8 cellular contexts compared by ENCODE assay signal in genomic region chr2:27771202-27771547, GRCh38. TPM values are rescaled to one million over a fixed set of nuclear protein-coding genes. Genes with fewer than 3 reads are reported as not detected.
DNase-seq lines count a peak whose midpoint lies in the region; ATAC-seq and TF ChIP-seq lines count a peak whose summit lies in the region.

No MANE protein-coding gene starts in this region.

- H3K9me3 ChIP-seq in tibial artery, result no peaks in the 10 kb centered on the region

- H3K4me3 ChIP-seq in GM12865 (ENCODE audit: low read depth, low read length) (peak overlapping the region; percentile 94), tibial artery (peak overlapping the region; percentile 65 to 72)

- H3K27ac Mint-ChIP-seq in activated T-helper 2 cell treated with anti-CD3 and anti-CD28 coated beads, Interferon-gamma antibody, Interleukin-2, Interleukin-4, amounts not matched to agents 10 μg/mL and 5 μg/mL and 100 μg/mL, durations not matched to agents 14 hours and 24 hours and 36 hours, result peak overlapping the region; percentile 92

- peaks cover 31% of the 10 kb centered on the region for H3K4me1 Mint-ChIP-seq in activated T-helper 2 cell treated with anti-CD3 and anti-CD28 coated beads, Interferon-gamma antibody, Interleukin-2, Interleukin-4, amounts not matched to agents 10 μg/mL and 5 μg/mL and 100 μg/mL, durations not matched to agents 14 hours and 24 hours and 36 hours (ENCODE audit: low read depth)

- H3K36me3 Mint-ChIP-seq in activated T-helper 2 cell treated with anti-CD3 and anti-CD28 coated beads, Interferon-gamma antibody, Interleukin-2, Interleukin-4, amounts not matched to agents 10 μg/mL and 5 μg/mL and 100 μg/mL, durations not matched to agents 14 hours and 24 hours and 36 hours (ENCODE audit: low read depth), result peaks cover 33% of the 10 kb centered on the region

- H3K27ac ChIP-seq in tibial artery, result peak overlapping the region; percentile 87

- H3K27me3 Mint-ChIP-seq in activated T-helper 2 cell treated with anti-CD3 and anti-CD28 coated beads, Interferon-gamma antibody, Interleukin-2, Interleukin-4, amounts not matched to agents 10 μg/mL and 5 μg/mL and 100 μg/mL, durations not matched to agents 14 hours and 24 hours and 36 hours (ENCODE audit: low read depth), result peaks cover 2% of the 10 kb centered on the region

- H3K36me3 ChIP-seq in tibial artery, result peaks cover 0 to 14% (median 8%) of the 10 kb centered on the region in 3 donors

- no peak for DNase-seq in GM12865 (ENCODE audit: low read depth)
- DNase-seq in activated T-helper 2 cell treated with anti-CD3 and anti-CD28 coated beads, Interferon-gamma antibody, Interleukin-2, Interleukin-4, amounts not matched to agents 10 μg/mL and 5 μg/mL and 100 μg/mL, durations not matched to agents 14 hours and 24 hours and 36 hours (ENCODE audit: low spot score), result no peak
- DNase-seq in left colon, result no peak
- DNase-seq in tibial artery, result no peak
- DNase-seq in D341Med (ENCODE audit: low spot score), result no peak
- no peak for DNase-seq in cerebellar nuclear complex (lab: John Stamatoyannopoulos, UW)
- DNase-seq in NCI-H2081 treated with DMSO at 0.1 percent for 48 hours (lab: John Stamatoyannopoulos, UW), result no peak

- H3K4me3 Mint-ChIP-seq in activated T-helper 2 cell treated with anti-CD3 and anti-CD28 coated beads, Interferon-gamma antibody, Interleukin-2, Interleukin-4, amounts not matched to agents 10 μg/mL and 5 μg/mL and 100 μg/mL, durations not matched to agents 14 hours and 24 hours and 36 hours (ENCODE audit: low read depth), result peak overlapping the region; percentile 95

- TF ChIP-seq CTCF in GM12865 (IDR thresholded peaks at IDR 0.05; ENCODE audit: insufficient read depth, low read depth, low read length, missing control alignments), result no peak
- no peak for TF ChIP-seq CTCF in tibial artery (IDR thresholded peaks at IDR 0.05)

- H3K27me3 ChIP-seq in tibial artery, result no peaks in the 10 kb centered on the region

- intact Hi-C loops in activated T-helper 2 cell treated with anti-CD3 and anti-CD28 coated beads, Interferon-gamma antibody, Interleukin-2, Interleukin-4, amounts not matched to agents 10 μg/mL and 5 μg/mL and 100 μg/mL, durations not matched to agents 14 hours and 24 hours and 36 hours (cut with micrococcal nuclease), result loop anchor here (1.0 to 5.0 kb wide), 3 partner anchors 69 to 621 kb away; partner anchors contain the start of genes BABAM2, FOSL2 and RBKS
- intact Hi-C loops in left colon (cut with DNase I, micrococcal nuclease) (no loop called here), tibial artery (cut with DNase I; ENCODE audit: low total_unique reads) (loop anchor here (10.0 kb wide), 1 partner anchor 124 kb away; the partner anchor contains the start of genes BABAM2 and RBKS)

- H3K4me1 ChIP-seq in tibial artery, result peaks cover 0 to 42% (median 37%) of the 10 kb centered on the region in 4 donors

- no peaks in the 10 kb centered on the region for H3K9me3 Mint-ChIP-seq in activated T-helper 2 cell treated with anti-CD3 and anti-CD28 coated beads, Interferon-gamma antibody, Interleukin-2, Interleukin-4, amounts not matched to agents 10 μg/mL and 5 μg/mL and 100 μg/mL, durations not matched to agents 14 hours and 24 hours and 36 hours

- ATAC-seq in HG02678 (IDR thresholded peaks at IDR 0.05; ENCODE audit: unreplicated experiment) (peak; percentile 12), left colon (peak; percentile 3)

RNA-seq across cellular contexts. Expression of gene MRPL33, which starts 0.3 kb away (rescaled TPM):
- total RNA-seq in activated T-helper 2 cell treated with anti-CD3 and anti-CD28 coated beads, Interferon-gamma antibody, Interleukin-2, Interleukin-4, amounts not matched to agents 10 μg/mL and 5 μg/mL and 100 μg/mL, durations not matched to agents 14 hours and 24 hours and 36 hours, result 57.7 and 58.9 TPM in 2 replicates
- total RNA-seq in left colon, result 10 to 100 TPM; 54.3 to 56.7 TPM

Comparison
In these comparisons a context has a peak if more than half of its experiments do, and no peak if none do; other contexts are left out.
1. intact Hi-C loops: an anchor here in activated T-helper 2 cell treated with anti-CD3 and anti-CD28 coated beads, Interferon-gamma antibody, Interleukin-2, Interleukin-4, amounts not matched to agents 10 μg/mL and 5 μg/mL and 100 μg/mL, durations not matched to agents 14 hours and 24 hours and 36 hours (1.0 to 5.0 kb wide) and tibial artery (10.0 kb wide); none called in left colon.